In genomic region chr10:91924212-91925021, GRCh38 we compare ENCODE assay signal across 7 cellular contexts. TPM values are rescaled to one million over a fixed set of nuclear protein-coding genes. Genes with fewer than 3 reads are reported as not detected.
DNase-seq lines count a peak whose midpoint lies in the region; ATAC-seq and TF ChIP-seq lines count a peak whose summit lies in the region.

No MANE protein-coding gene starts in this region.

- H3K27me3 ChIP-seq in Peyer's patch, result no peaks in the 10 kb centered on the region

- H3K36me3 Mint-ChIP-seq in endothelial cell (ENCODE audit: low read depth, unreplicated experiment) (peaks cover 4% of the 10 kb centered on the region), nephron progenitor cell (ENCODE audit: low read depth) (peaks cover 26% of the 10 kb centered on the region)

- peak overlapping the region; percentile 93 to 99 (median 94) for H3K27ac ChIP-seq in Peyer's patch

- H3K4me3 ChIP-seq in Peyer's patch, result peak overlapping the region; percentile 64 to 92 (median 80)

- DNase-seq in Peyer's patch, result no peak
- no peak for DNase-seq in endothelial cell (ENCODE audit: low spot score)
- no peak for DNase-seq in nephron progenitor cell
- DNase-seq in NAMALWA (ENCODE audit: low spot score), result no peak
- no peak for DNase-seq in LoVo (ENCODE audit: low spot score)

- no peak for TF ChIP-seq POLR2A in Peyer's patch (IDR thresholded peaks at IDR 0.05)

- peaks cover 0 to under 1% (median 0%) of the 10 kb centered on the region in 4 donors for H3K9me3 ChIP-seq in Peyer's patch

- H3K4me3 Mint-ChIP-seq in endothelial cell (ENCODE audit: unreplicated experiment), result peak overlapping the region; percentile 96
- H3K4me3 Mint-ChIP-seq in nephron progenitor cell, result peak overlapping the region; percentile 98

- peak; percentile 10 for ATAC-seq in GM18519 (IDR thresholded peaks at IDR 0.05; ENCODE audit: low FRiP score, unreplicated experiment)
- ATAC-seq in HG02763 (IDR thresholded peaks at IDR 0.05; ENCODE audit: unreplicated experiment), result peak; percentile 10

- H3K27me3 Mint-ChIP-seq in endothelial cell (ENCODE audit: unreplicated experiment) (peaks cover 3% of the 10 kb centered on the region), nephron progenitor cell (ENCODE audit: low read depth, poor library complexity) (peaks cover 4% of the 10 kb centered on the region)

- no peak for TF ChIP-seq CTCF in Peyer's patch (IDR thresholded peaks at IDR 0.05)
- TF ChIP-seq CTCF in endothelial cell (IDR thresholded peaks at IDR 0.05; ENCODE audit: unreplicated experiment), result no peak
- no peak for TF ChIP-seq CTCF in nephron progenitor cell (IDR thresholded peaks at IDR 0.05)

- no peaks in the 10 kb centered on the region for H3K36me3 ChIP-seq in Peyer's patch

- H3K4me1 ChIP-seq in Peyer's patch, result peaks cover 0 to 17% (median 3%) of the 10 kb centered on the region in 4 donors

- H3K27ac Mint-ChIP-seq in endothelial cell (ENCODE audit: unreplicated experiment) (peak overlapping the region; percentile 92), nephron progenitor cell (peak overlapping the region; percentile 97)

- no peaks in the 10 kb centered on the region for H3K9me3 Mint-ChIP-seq in endothelial cell (ENCODE audit: unreplicated experiment)
- peaks cover 24% of the 10 kb centered on the region for H3K9me3 Mint-ChIP-seq in nephron progenitor cell

- peaks cover 21% of the 10 kb centered on the region for H3K4me1 Mint-ChIP-seq in endothelial cell (ENCODE audit: unreplicated experiment)
- peaks cover 50% of the 10 kb centered on the region for H3K4me1 Mint-ChIP-seq in nephron progenitor cell

RNA-seq across cellular contexts. Expression of gene BTAF1, which starts 0.8 kb away (rescaled TPM):
- total RNA-seq in Peyer's patch, result 10 to 100 TPM; 37.0 to 60.2 (median 45.4) TPM
- 30.0 TPM for total RNA-seq in endothelial cell (ENCODE audit: unreplicated experiment)

RNA-seq across cellular contexts. Expression of gene FGFBP3, which starts 15.1 kb away (rescaled TPM):
- total RNA-seq in Peyer's patch, result 1 to 10 TPM in 1 of 4 donors, under 1 TPM in 1, not detected in 2; 0.53 to 1.1 TPM
- 3.1 TPM for total RNA-seq in endothelial cell (ENCODE audit: unreplicated experiment)
